ENCODE assay signal across 8 cellular contexts in genomic region chr6:95577317-95578105, GRCh38. TPM values are rescaled to one million over a fixed set of nuclear protein-coding genes. Genes with fewer than 3 reads are reported as not detected.
DNase-seq lines count a peak whose midpoint lies in the region; ATAC-seq and TF ChIP-seq lines count a peak whose summit lies in the region.

Gene MANEA, plus strand, starts transcription at chr6:95577535. Its CDS starts 8,905 bp downstream, at chr6:95586440.

- peaks cover 10% of the 10 kb centered on the region for H3K36me3 Mint-ChIP-seq in activated CD4-positive, alpha-beta T cell treated with anti-CD3 and anti-CD28 coated beads, Interleukin-2, amount 10 ng/mL, durations not matched to agents 24 days and 14 days (ENCODE audit: low read depth)

- H3K4me3 ChIP-seq in BLaER1 = peak within 1 kb of the TSS; percentile 70
- peak within 1 kb of the TSS; percentile 83 for H3K4me3 ChIP-seq in coronary artery

- peaks cover 34% of the 10 kb centered on the region for H3K4me1 ChIP-seq in BLaER1

- 0 out of 2 replicates have a peak, but pooled peaks cover 3% of the 10 kb centered on the region for H3K9me3 ChIP-seq in BLaER1

- no peaks in the 10 kb centered on the region for H3K27me3 ChIP-seq in BLaER1

- DNase-seq in NCI-H524 treated with DMSO at 0.1 percent for 48 hours (lab: John Stamatoyannopoulos, UW) (peak; percentile 76), coronary artery (ENCODE audit: low spot score) (peak; percentile 89), left lobe of liver (ENCODE audit: low spot score) (peak; percentile 88)
- DNase-seq in activated CD4-positive, alpha-beta T cell treated with anti-CD3 and anti-CD28 coated beads, Interleukin-2, amount 10 ng/mL, durations not matched to agents 24 days and 14 days = peak; percentile 94
- DNase-seq in stimulated activated CD4-positive, alpha-beta T cell treated with anti-CD3 and anti-CD28 coated beads, Interleukin-2, amount 100 ng/mL, for 24 hours = peak; percentile 79

- H3K4me3 Mint-ChIP-seq in activated CD4-positive, alpha-beta T cell treated with anti-CD3 and anti-CD28 coated beads, Interleukin-2, amount 10 ng/mL, durations not matched to agents 24 days and 14 days = peak within 1 kb of the TSS; percentile 98

- no peak for TF ChIP-seq CTCF in coronary artery (IDR thresholded peaks at IDR 0.05)

- H3K36me3 ChIP-seq in BLaER1 = peaks cover 4% of the 10 kb centered on the region

- 0 out of 2 replicates have a peak, but pooled peaks cover under 1% of the 10 kb centered on the region for H4K20me1 ChIP-seq in BLaER1

- H3K4me1 Mint-ChIP-seq in activated CD4-positive, alpha-beta T cell treated with anti-CD3 and anti-CD28 coated beads, Interleukin-2, amount 10 ng/mL, durations not matched to agents 24 days and 14 days = peaks cover 41% of the 10 kb centered on the region

- H3K4me2 ChIP-seq in BLaER1 = peak within 1 kb of the TSS; percentile 92

- no peaks in the 10 kb centered on the region for H3K27me3 Mint-ChIP-seq in activated CD4-positive, alpha-beta T cell treated with anti-CD3 and anti-CD28 coated beads, Interleukin-2, amount 10 ng/mL, durations not matched to agents 24 days and 14 days

- intact Hi-C loops in activated CD4-positive, alpha-beta T cell treated with anti-CD3 and anti-CD28 coated beads, Interleukin-2, amount 10 ng/mL, durations not matched to agents 24 days and 14 days (cut with micrococcal nuclease) = loop anchor here (1.0 to 10.0 kb wide), 3 partner anchors 944 to 1330 kb away; partner anchors contain the start of genes GPR63 and UFL1

- peak within 1 kb of the TSS; percentile 98 for H3K27ac Mint-ChIP-seq in activated CD4-positive, alpha-beta T cell treated with anti-CD3 and anti-CD28 coated beads, Interleukin-2, amount 10 ng/mL, durations not matched to agents 24 days and 14 days

- no peaks in the 10 kb centered on the region for H3K9me3 Mint-ChIP-seq in activated CD4-positive, alpha-beta T cell treated with anti-CD3 and anti-CD28 coated beads, Interleukin-2, amount 10 ng/mL, durations not matched to agents 24 days and 14 days

- H3K9ac ChIP-seq in BLaER1 = peak within 1 kb of the TSS; percentile 85

- peak within 1 kb of the TSS; percentile 82 for H3K27ac ChIP-seq in BLaER1
- peak within 1 kb of the TSS; percentile 91 to 92 for H3K27ac ChIP-seq in coronary artery

- ATAC-seq in GM19324 (IDR thresholded peaks at IDR 0.05; ENCODE audit: low FRiP score, unreplicated experiment) (peak; percentile 85), HG03460 (IDR thresholded peaks at IDR 0.05; ENCODE audit: unreplicated experiment) (peak; percentile 75), left lobe of liver (peak; percentile 89)

RNA-seq across cellular contexts. Expression of gene MANEA, which starts in this region (rescaled TPM):
- total RNA-seq in activated CD4-positive, alpha-beta T cell treated with anti-CD3 and anti-CD28 coated beads, Interleukin-2, amount 10 ng/mL, durations not matched to agents 24 days and 14 days = 22.6 and 23.1 TPM in 2 replicates
- 23.9 TPM for total RNA-seq in left lobe of liver

Comparison
In these comparisons a context has a peak if more than half of its experiments do, and no peak if none do; other contexts are left out.
1. Peak in every context shown above with its lines: DNase-seq, ATAC-seq, H3K4me3 ChIP-seq and H3K27ac ChIP-seq.